Comparison of ENCODE assay signal across 11 cellular contexts in genomic region chr3:46846624-46847542, GRCh38. TPM values are rescaled to one million over a fixed set of nuclear protein-coding genes. Genes with fewer than 3 reads are reported as not detected.
DNase-seq lines count a peak whose midpoint lies in the region; ATAC-seq and TF ChIP-seq lines count a peak whose summit lies in the region.
"Had no signal": no experiment of that assay in that cellular context is flagged by ENCODE, and none has a peak within 500 bp of the region (broad histone marks: within the 10 kb centered on the region; RNA-seq: fewer than 3 reads in every experiment).

No MANE protein-coding gene starts in this region.

- ATAC-seq in GM23338 (no peak), HG03521 (IDR thresholded peaks at IDR 0.05; ENCODE audit: unreplicated experiment) (no peak), GM18909 (IDR thresholded peaks at IDR 0.05; ENCODE audit: poor library complexity, unreplicated experiment) (no peak)

- H3K9me2 ChIP-seq in GM23338 (ENCODE audit: insufficient read depth), result no peaks in the 10 kb centered on the region

- no peak for TF ChIP-seq POLR2A in spleen (IDR thresholded peaks at IDR 0.05)

- no peak overlapping the region for H3K4me3 ChIP-seq in GM23338
- H3K4me3 ChIP-seq in WI38 (ENCODE audit: low read depth, low read length), result peak overlapping the region; percentile 50
- H3K4me3 ChIP-seq in right atrium auricular region, result peak overlapping the region in 1 of 2 donors; percentile 59
- peak overlapping the region in 4 of 8 donors; percentile 44 to 72 (median 49) for H3K4me3 ChIP-seq in spleen

- no peak overlapping the region for H3K4me2 ChIP-seq in GM23338

- H3K27me3 ChIP-seq in GM23338 (ENCODE audit: insufficient read depth), result peaks cover 14% of the 10 kb centered on the region; the same call in 1 of the 2 replicates
- H3K27me3 ChIP-seq in right atrium auricular region, result no peaks in the 10 kb centered on the region
- peaks cover 0 to 25% (median 0%) of the 10 kb centered on the region in 7 donors for H3K27me3 ChIP-seq in spleen (replicated peaks in 1 of 7)

- TF ChIP-seq CTCF in GM23338 (conservative IDR thresholded peaks at IDR 0.05; ENCODE audit: low read depth in 2 of 2) (no peak), WI38 (IDR thresholded peaks at IDR 0.05; ENCODE audit: low read depth, low read length) (no peak), right atrium auricular region (IDR thresholded peaks at IDR 0.05) (no peak), spleen (IDR thresholded peaks at IDR 0.05 in 8 of 11, conservative IDR thresholded peaks at IDR 0.05 in 3 of 11) (no peak)

- 0 out of 2 replicates have a peak, but pooled peaks cover 3% of the 10 kb centered on the region for H3F3A ChIP-seq in GM23338 (replicated peaks; ENCODE audit: low read depth)

- peaks cover 11% of the 10 kb centered on the region for H3K27me3 Mint-ChIP-seq in GM23338 (ENCODE audit: insufficient read depth, low read depth, poor library complexity)

- no peaks in the 10 kb centered on the region for H3K36me3 Mint-ChIP-seq in GM23338 (ENCODE audit: low read depth)

- DNase-seq in GM23338 (ENCODE audit: low spot score) (no peak), right atrium auricular region (ENCODE audit: low spot score) (peak; percentile 56), spleen (peak; percentile 64), DMS153 (lab: John Stamatoyannopoulos, UW) (no peak), NCI-H2227 treated with DMSO at 0.1 percent for 48 hours (lab: John Stamatoyannopoulos, UW) (no peak)
- DNase-seq: NCI-H1105 treated with DMSO at 0.1 percent for 48 hours had no signal

- 80 to 93% (median 86%) methylated on average over 4 to 9 of the region's 9 CpGs for WGBS in spleen, 5 donors

- peaks cover under 1% of the 10 kb centered on the region; the same call in 1 of the 3 replicates for H3K9me3 Mint-ChIP-seq in GM23338

- H3K36me3 ChIP-seq in GM23338 (ENCODE audit: insufficient read depth), result no peaks in the 10 kb centered on the region
- no peaks in the 10 kb centered on the region for H3K36me3 ChIP-seq in right atrium auricular region
- no peaks in the 10 kb centered on the region for H3K36me3 ChIP-seq in spleen

- no peaks in the 10 kb centered on the region for H3K79me2 ChIP-seq in GM23338 (replicated peaks; ENCODE audit: insufficient read depth)

- H3K9me3 ChIP-seq in right atrium auricular region, result peaks cover 0 to 3% of the 10 kb centered on the region in 2 donors
- H3K9me3 ChIP-seq in spleen, result peaks cover 0 to 15% (median 10%) of the 10 kb centered on the region in 8 donors

- H2AFZ ChIP-seq in GM23338, result peak overlapping the region; percentile 97; the same call in 1 of the 2 replicates

- H3K4me1 ChIP-seq in GM23338 (ENCODE audit: insufficient read depth), result peaks cover 4% of the 10 kb centered on the region
- peaks cover 0 to 39% of the 10 kb centered on the region in 2 donors for H3K4me1 ChIP-seq in right atrium auricular region
- H3K4me1 ChIP-seq in spleen, result peaks cover 4 to 32% (median 20%) of the 10 kb centered on the region in 6 donors

- peaks cover 13% of the 10 kb centered on the region; the same call in 2 of the 3 replicates for H3K4me1 Mint-ChIP-seq in GM23338

- H3K4me3 Mint-ChIP-seq in GM23338, result no peak overlapping the region

- intact Hi-C loops in spleen (cut with DNase I; ENCODE audit: low total_unique reads), result no loop called here

- H3K27ac Mint-ChIP-seq in GM23338, result no peak overlapping the region

- H3K27ac ChIP-seq in GM23338 (ENCODE audit: low read depth) (no peak overlapping the region), right atrium auricular region (peak overlapping the region; percentile 77 to 78), spleen (peak overlapping the region in 6 of 8 donors; percentile 48 to 82 (median 65))

- no peaks in the 10 kb centered on the region for H4K20me1 ChIP-seq in GM23338 (replicated peaks; ENCODE audit: insufficient read depth)

TF ChIP-seq in GM23338, 12 proteins besides CTCF, POLR2A, EP300 and RAD21 (continues in another document):
- TF ChIP-seq ETS1 (IDR thresholded peaks at IDR 0.05) (no peak), CREB1 (CRISPR knock-in tag; IDR thresholded peaks at IDR 0.05; ENCODE audit: low read depth) (no peak), EZH2 (IDR thresholded peaks at IDR 0.05; ENCODE audit: low read depth, unreplicated experiment) (no peak), JUNB (IDR thresholded peaks at IDR 0.05; ENCODE audit: unreplicated experiment) (no peak), STAT1 (IDR thresholded peaks at IDR 0.05; ENCODE audit: unreplicated experiment) (no peak), ZNF114 (CRISPR knock-in tag; IDR thresholded peaks at IDR 0.05) (no peak), POLR2AphosphoS5 (IDR thresholded peaks at IDR 0.05; ENCODE audit: low read depth) (no peak), NANOG (IDR thresholded peaks at IDR 0.05; ENCODE audit: borderline replicate concordance) (no peak), EZH2phosphoT487 (IDR thresholded peaks at IDR 0.05; ENCODE audit: unreplicated experiment) (no peak), REST (IDR thresholded peaks at IDR 0.05; ENCODE audit: unreplicated experiment) (no peak)

RNA-seq across cellular contexts. Expression of gene MYL3, which starts 16.4 kb away (rescaled TPM):
- total RNA-seq in GM23338 (2014; rRNA removed; shearing (Covaris generic)), result not detected in 2 replicates
- polyA plus RNA-seq in GM23338 (2016; fragmentation: Nextera tagmentation; extraction: Ambion mirVana) (1.0 TPM in 1 of 2 replicates, not detected in the other), spleen (1 to 10 TPM; 2.6 to 6.7 (median 5.3) TPM)
- total RNA-seq in right atrium auricular region (100 to 1,000 TPM; 208 to 223 TPM), spleen (10 to 100 TPM in 2 of 7 donors, 1 to 10 TPM in 5; 1.9 to 16.2 (median 7.3) TPM)
- total RNA-seq: lung microvascular endothelial cell; T-helper 2 cell treated with Interferon-gamma antibody and Interleukin-4, amounts not matched to agents 100 ng/mL and 5 ng/mL, for 36 hours had no signal

RNA-seq across cellular contexts. Expression of gene PTH1R, which starts 30.6 kb away (rescaled TPM):
- 1.3 and 5.7 TPM in 2 replicates for total RNA-seq in GM23338 (2014; rRNA removed; shearing (Covaris generic))
- polyA plus RNA-seq in GM23338 (2016; fragmentation: Nextera tagmentation; extraction: Ambion mirVana) (1.1 and 1.9 TPM in 2 replicates), spleen (100 to 1,000 TPM in 1 of 3 donors, 10 to 100 TPM in 2; 61.8 to 190 (median 67.1) TPM)
- total RNA-seq in right atrium auricular region (10 to 100 TPM in 1 of 2 donors, 1 to 10 TPM in 1; 7.2 to 10.1 TPM), spleen (10 to 100 TPM in 6 of 7 donors, 1 to 10 TPM in 1; 5.1 to 38.7 (median 21.9) TPM)
- total RNA-seq: T-helper 2 cell treated with Interferon-gamma antibody and Interleukin-4, amounts not matched to agents 100 ng/mL and 5 ng/mL, for 36 hours had no signal

Comparison
In these comparisons a context has a peak if more than half of its experiments do, and no peak if none do; other contexts are left out.
1. DNase-seq: peak in right atrium auricular region (single experiment) and spleen (single experiment); none in GM23338 (single experiment), DMS153 (single experiment) and NCI-H2227 treated with DMSO at 0.1 percent for 48 hours (single experiment).
2. RNA of gene MYL3, which starts 16.4 kb away (total RNA-seq): 208 to 223 TPM in right atrium auricular region; 1.9 to 16.2 TPM in spleen and not detected in GM23338; every median in the first group is over 10 times any median in the second.